11 cellular contexts compared by ENCODE assay signal in genomic region chr5:142065273-142065672, GRCh38. TPM values are rescaled to one million over a fixed set of nuclear protein-coding genes. Genes with fewer than 3 reads are reported as not detected.
DNase-seq lines count a peak whose midpoint lies in the region; ATAC-seq, FAIRE-seq and TF ChIP-seq lines count a peak whose summit lies in the region.
"Had no signal": no experiment of that assay in that cellular context is flagged by ENCODE, and none has a peak within 500 bp of the region (broad histone marks: within the 10 kb centered on the region; RNA-seq: fewer than 3 reads in every experiment).

No MANE protein-coding gene starts in this region.

- no peaks in the 10 kb centered on the region for H3K79me2 ChIP-seq in neural progenitor cell (ENCODE audit: low read depth)

- H3K4me3 ChIP-seq in neural progenitor cell = no peak overlapping the region

- no peaks in the 10 kb centered on the region for H3K36me3 ChIP-seq in neural progenitor cell

- H3K9ac ChIP-seq in neural progenitor cell = no peak overlapping the region

- DNase-seq in GM18507 (ENCODE audit: extremely low spot score, insufficient read length, low read depth) = no peak
- DNase-seq in NCI-H69 (lab: John Stamatoyannopoulos, UW) = peak; percentile 73
- DNase-seq in neural progenitor cell (ENCODE audit: low spot score) = peak; percentile 63
- DNase-seq in activated effector memory CD4-positive, alpha-beta T cell treated with anti-CD3 and anti-CD28 coated beads, Interleukin-2, amount 50 U/mL, for 16 hours = no peak
- DNase-seq in DMS153 treated with DMSO at 0.1 percent for 48 hours (lab: John Stamatoyannopoulos, UW; ENCODE audit: unreplicated experiment) = no peak
- DNase-seq: stimulated activated naive CD4-positive, alpha-beta T cell had no signal

- H2AFZ ChIP-seq in neural progenitor cell (replicated peaks) = no peak overlapping the region

- H4K20me1 ChIP-seq in neural progenitor cell (ENCODE audit: low read depth) = no peaks in the 10 kb centered on the region

- no peaks in the 10 kb centered on the region for H3K27me3 ChIP-seq in neural progenitor cell

- H3K4me2 ChIP-seq in neural progenitor cell = no peak overlapping the region

- FAIRE-seq in GM18507 (lab: Jason Lieb, UNC) = peak; percentile 5

- H3F3A ChIP-seq in neural progenitor cell (ENCODE audit: low read depth) = peaks cover 13% of the 10 kb centered on the region

- H3K4me1 ChIP-seq in neural progenitor cell = peaks cover 12% of the 10 kb centered on the region

- peak overlapping the region; percentile 41 for H3K4me3 Mint-ChIP-seq in neural progenitor cell

- H3K4me1 Mint-ChIP-seq in neural progenitor cell = peaks cover 41% of the 10 kb centered on the region

- H3K9me3 ChIP-seq in neural progenitor cell (ENCODE audit: low read depth) = no peaks in the 10 kb centered on the region

- H3K9me3 Mint-ChIP-seq in neural progenitor cell = no peaks in the 10 kb centered on the region

- no peak for TF ChIP-seq CTCF in neural progenitor cell (IDR thresholded peaks at IDR 0.05)

- ATAC-seq in HG03442 (IDR thresholded peaks at IDR 0.05; ENCODE audit: unreplicated experiment) (no peak), GM21786 (IDR thresholded peaks at IDR 0.05; ENCODE audit: unreplicated experiment) (no peak)
- ATAC-seq: left colon had no signal

- H3K27me3 Mint-ChIP-seq in neural progenitor cell (ENCODE audit: insufficient read depth, low read depth) = peaks cover 13% of the 10 kb centered on the region

- H3K36me3 Mint-ChIP-seq in neural progenitor cell = no peaks in the 10 kb centered on the region

- peak overlapping the region; percentile 85 for H3K27ac ChIP-seq in cingulate gyrus (ENCODE audit: low read depth, low read length)
- H3K27ac ChIP-seq in neural progenitor cell = no peak overlapping the region
- H3K27ac ChIP-seq: VCaP had no signal

- peak overlapping the region; percentile 69 for H3K27ac Mint-ChIP-seq in neural progenitor cell

RNA-seq across cellular contexts. Expression of gene NDFIP1, which starts 43.3 kb away (rescaled TPM):
- total RNA-seq in neural progenitor cell (ENCODE audit: low replicate concordance) = 32.5 and 39.4 TPM in 2 replicates

RNA-seq across cellular contexts. Expression of gene GNPDA1, which starts 52.4 kb away (rescaled TPM):
- 89.8 and 115 TPM in 2 replicates for total RNA-seq in neural progenitor cell (ENCODE audit: low replicate concordance)

Comparison
In these comparisons a context has a peak if more than half of its experiments do, and no peak if none do; other contexts are left out.
1. DNase-seq: peak in NCI-H69 (single experiment) and neural progenitor cell (single experiment); none in GM18507 (single experiment), activated effector memory CD4-positive, alpha-beta T cell treated with anti-CD3 and anti-CD28 coated beads, Interleukin-2, amount 50 U/mL, for 16 hours (single experiment) and DMS153 treated with DMSO at 0.1 percent for 48 hours (single experiment).